In genomic region chr5:139457653-139458306, GRCh38 we compare ENCODE assay signal across 18 cellular contexts. TPM values are rescaled to one million over a fixed set of nuclear protein-coding genes. Genes with fewer than 3 reads are reported as not detected.
DNase-seq lines count a peak whose midpoint lies in the region; FAIRE-seq and TF ChIP-seq lines count a peak whose summit lies in the region.
"Had no signal": no experiment of that assay in that cellular context is flagged by ENCODE, and none has a peak within 500 bp of the region (broad histone marks: within the 10 kb centered on the region; RNA-seq: fewer than 3 reads in every experiment).

No MANE protein-coding gene starts in this region.

- H2AK5ac ChIP-seq in H1 (ENCODE audit: low read depth, low read length) = no peak overlapping the region

- H2BK12ac ChIP-seq in H1 (ENCODE audit: low read depth, low read length) = peak overlapping the region; percentile 62; the same call in 1 of the 2 replicates

- H3K9ac ChIP-seq in MM.1S (ENCODE audit: low read length) (no peak overlapping the region), H1 (replicated peaks in 1 of 4; ENCODE audit: extremely low read depth in 1 of 4, low read depth in 3 of 4, low read length in 3 of 4) (no peak overlapping the region)

- H4K20me1 ChIP-seq in MM.1S (ENCODE audit: insufficient read depth, low read length) (no peaks in the 10 kb centered on the region), H1 (replicated peaks in 1 of 2; ENCODE audit: control insufficient read depth in 1 of 2, insufficient read depth in 2 of 2, low read length in 2 of 2) (peaks cover 0 to 8% of the 10 kb centered on the region in 2 experiments)

- no peaks in the 10 kb centered on the region; the same call in none of the 2 replicates for H3K79me1 ChIP-seq in H1 (ENCODE audit: low read depth, low read length)

- no peak overlapping the region for H3K18ac ChIP-seq in H1 (ENCODE audit: extremely low read depth, low read length)

- no peak for FAIRE-seq in H1 (lab: Jason Lieb, UNC)

- peaks cover 65% of the 10 kb centered on the region for H3K4me1 ChIP-seq in CD4-positive, alpha-beta memory T cell (ENCODE audit: insufficient read depth, low read length)
- H3K4me1 ChIP-seq in MM.1S (ENCODE audit: low read length) (no peaks in the 10 kb centered on the region), H1 (replicated peaks in 1 of 4; ENCODE audit: control insufficient read depth in 3 of 4, insufficient read depth in 4 of 4, low read length in 3 of 4) (peaks cover 5 to 13% (median 11%) of the 10 kb centered on the region in 4 experiments; a peak in 6 of 7 replicates)
- H3K4me1 ChIP-seq: BE2C had no signal

- TF ChIP-seq POLR2A in H1 (IDR thresholded peaks at IDR 0.05; ENCODE audit: control extremely low read depth in 1 of 2, low read depth in 2 of 2, low read length in 2 of 2) = no peak

- H3K27ac ChIP-seq in CD4-positive, alpha-beta memory T cell (ENCODE audit: low read depth, low read length) = peak overlapping the region; percentile 26
- H3K27ac ChIP-seq in MM.1S (ENCODE audit: low read length) = no peak overlapping the region
- no peak overlapping the region for H3K27ac ChIP-seq in H1 (ENCODE audit: low read depth, low read length)
- H3K27ac ChIP-seq: esophagus muscularis mucosa had no signal

- H3K4me3 ChIP-seq in CD4-positive, alpha-beta memory T cell (ENCODE audit: low read length in 2 of 2) = no peak overlapping the region
- H3K4me3 ChIP-seq in MM.1S (ENCODE audit: low read length) (no peak overlapping the region), H1 (ENCODE audit: extremely low read depth in 1 of 4, insufficient read depth in 2 of 4, low read depth in 3 of 4, low read length in 4 of 4) (no peak overlapping the region)
- H3K4me3 ChIP-seq: esophagus muscularis mucosa, left lung had no signal

- H2BK15ac ChIP-seq in H1 (ENCODE audit: low read length) = 0 out of 2 replicates have a peak overlapping the region, but pooled peaks have one; percentile 12

- peak overlapping the region; percentile 78 to 98 (median 94) for H3K27ac Mint-ChIP-seq in CD4-positive, alpha-beta memory T cell
- no peak overlapping the region for H3K27ac Mint-ChIP-seq in glutamatergic neuron (ENCODE audit: unreplicated experiment)
- H3K27ac Mint-ChIP-seq in Calu3 (ENCODE audit: unreplicated experiment) = no peak overlapping the region

- H3K4me2 ChIP-seq in MM.1S (ENCODE audit: low read depth, low read length) (no peak overlapping the region), H1 (ENCODE audit: insufficient read depth in 1 of 2, low read depth in 2 of 2, low read length in 2 of 2) (no peak overlapping the region)

- no peak overlapping the region for H4K5ac ChIP-seq in H1 (ENCODE audit: insufficient read length, low read depth, low read length)

- BruUV-seq in Calu3 (replicated peaks; lab: Mats Ljungman, UMichigan) = no TSS peak

- no peak overlapping the region for H3K4ac ChIP-seq in H1 (replicated peaks; ENCODE audit: insufficient read length, low read depth, low read length)

- TF ChIP-seq EP300 in H1 (IDR thresholded peaks at IDR 0.05; ENCODE audit: borderline replicate concordance in 1 of 2, low read depth in 2 of 2, low read length in 2 of 2) = no peak

- peaks cover 42 to 71% (median 57%) of the 10 kb centered on the region in 4 donors for H3K4me1 Mint-ChIP-seq in CD4-positive, alpha-beta memory T cell
- H3K4me1 Mint-ChIP-seq in glutamatergic neuron (ENCODE audit: low read depth, unreplicated experiment) (no peaks in the 10 kb centered on the region), Calu3 (ENCODE audit: low read depth, unreplicated experiment) (peaks cover 12% of the 10 kb centered on the region)

- H3K36me3 ChIP-seq in CD4-positive, alpha-beta memory T cell (ENCODE audit: insufficient read depth, low read length) = no peaks in the 10 kb centered on the region
- H3K36me3 ChIP-seq in MM.1S (replicated peaks; ENCODE audit: insufficient read depth, low read length) (no peaks in the 10 kb centered on the region), H1 (ENCODE audit: control insufficient read depth in 2 of 4, insufficient read depth in 4 of 4, low read length in 3 of 4) (no peaks in the 10 kb centered on the region)
- H3K36me3 ChIP-seq: BE2C, left lung had no signal

- no peak overlapping the region for H2BK20ac ChIP-seq in H1 (ENCODE audit: low read length)

- WGBS in H1 (ENCODE audit: extremely low coverage in 1 of 2, insufficient coverage in 1 of 2, insufficient read length in 1 of 2, insufficient replicate concordance in 2 of 2, low coverage in 1 of 2, low lambda C conversion rate in 2 of 2, missing lambda C conversion rate in 1 of 2), 2 experiments = 82% methylated on average over 5 of the region's 5 CpGs; no CpG with 5 or more reads in 1 of the 2 experiments

- peaks cover 10% of the 10 kb centered on the region; the same call in 1 of the 2 replicates for H3K23me2 ChIP-seq in H1 (ENCODE audit: low read depth, low read length)

- intact Hi-C loops in CD4-positive, alpha-beta memory T cell (cut with micrococcal nuclease) = loop anchor here (1.0 kb wide), 5 partner anchors 13 to 56 kb away; partner anchors contain the start of genes DNAJC18 and STING1
- intact Hi-C loops in Calu3 (cut with micrococcal nuclease; ENCODE audit: unreplicated experiment) = no loop called here

- TF ChIP-seq CTCF in GM13976 (IDR thresholded peaks at IDR 0.05; ENCODE audit: borderline replicate concordance, control extremely low read depth, extremely low read depth, insufficient read depth, missing control alignments) = no peak
- TF ChIP-seq CTCF in MM.1S (IDR thresholded peaks at IDR 0.05; ENCODE audit: low read length) = no peak
- no peak for TF ChIP-seq CTCF in H1 (IDR thresholded peaks at IDR 0.05; ENCODE audit: control extremely low read depth in 1 of 3, insufficient read depth in 1 of 3, low read depth in 1 of 3, low read length in 3 of 3)
- TF ChIP-seq CTCF in glutamatergic neuron (IDR thresholded peaks at IDR 0.05; ENCODE audit: partially characterized antibody, unreplicated experiment) = no peak
- no peak for TF ChIP-seq CTCF in Calu3 (IDR thresholded peaks at IDR 0.05; ENCODE audit: unreplicated experiment)

- H3K14ac ChIP-seq in H1 (ENCODE audit: insufficient read length) = no peak overlapping the region

- H4K8ac ChIP-seq in H1 (ENCODE audit: extremely low read depth, insufficient read depth, low read length) = 0 out of 2 replicates have a peak overlapping the region, but pooled peaks have one; percentile 45

- H3K56ac ChIP-seq in H1 (replicated peaks; ENCODE audit: insufficient read length, low read depth, low read length) = no peak overlapping the region

- no peak overlapping the region for H3K23ac ChIP-seq in H1 (ENCODE audit: insufficient read length)

- H3K27me3 ChIP-seq in CD4-positive, alpha-beta memory T cell (ENCODE audit: insufficient read depth, low read length) = no peaks in the 10 kb centered on the region
- H3K27me3 ChIP-seq in MM.1S (replicated peaks; ENCODE audit: insufficient read depth, low read length) = no peaks in the 10 kb centered on the region
- no peaks in the 10 kb centered on the region for H3K27me3 ChIP-seq in H1 (replicated peaks in 1 of 4; ENCODE audit: control insufficient read depth in 3 of 4, extremely low read depth in 1 of 4, insufficient read depth in 3 of 4, low read length in 3 of 4)
- H3K27me3 ChIP-seq: BE2C, esophagus muscularis mucosa, left lung had no signal

- DNase-seq in CD4-positive, alpha-beta memory T cell = peak in 1 of 5 donors; percentile 58
- DNase-seq in GM13976 (ENCODE audit: low spot score) = peak; percentile 69
- peak; percentile 11 for DNase-seq in MM.1S
- DNase-seq in H1 (ENCODE audit: low read depth in 1 of 2, low spot score in 2 of 2) = no peak
- DNase-seq in NCI-H2171 (lab: John Stamatoyannopoulos, UW) = no peak
- no peak for DNase-seq in glutamatergic neuron
- no peak for DNase-seq in SW480 (ENCODE audit: low spot score)
- DNase-seq in Calu3 = no peak
- DNase-seq: BE2C; hippocampal formation; left lung; naive B cell; NCI-H1092; NCI-H446; retina; stimulated activated CD4-positive, alpha-beta T cell treated with anti-CD3 and anti-CD28 coated beads, Interleukin-4, amount 100 ng/mL, for 4 hours; stimulated activated naive CD4-positive, alpha-beta T cell treated with Interleukin-2 at 50 U/mL for 16 hours had no signal

- H4K91ac ChIP-seq in H1 (replicated peaks; ENCODE audit: insufficient read length, low read length) = no peak overlapping the region

- H3K79me2 ChIP-seq in MM.1S (ENCODE audit: low read length) (no peaks in the 10 kb centered on the region), H1 (ENCODE audit: control insufficient read depth in 1 of 2, insufficient read depth in 2 of 2, low read length in 2 of 2) (no peaks in the 10 kb centered on the region)

- POLR2A ChIA-PET in CD4-positive, alpha-beta memory T cell (lab: Charles Lee; ENCODE audit: partially characterized antibody) = interaction anchor here (0.5 to 10.1 kb wide), 11 partner anchors 10 to 182 kb away, joined by 3 to 171 read pairs (median 7); partner anchors contain the start of genes DNAJC18, SMIM33 and STING1
- POLR2A ChIA-PET in H1 (lab: Charles Lee; ENCODE audit: partially characterized antibody) = interaction anchor here (0.6 to 1.3 kb wide), 4 partner anchors 10 to 308 kb away, joined by 3 to 4 read pairs (median 3); no protein-coding TSS in a partner anchor

- H2BK120ac ChIP-seq in H1 (replicated peaks; ENCODE audit: low read depth, low read length) = no peak overlapping the region

- in situ Hi-C loops in GM13976 (cut with MboI; ENCODE audit: low sequenced_read_pairs, unreplicated experiment) = no loop called here

- no peak overlapping the region for H2BK5ac ChIP-seq in H1 (ENCODE audit: low read depth, low read length)

- H3F3A ChIP-seq in MM.1S (ENCODE audit: insufficient read depth, low read length) = no peaks in the 10 kb centered on the region

- TF ChIP-seq RAD21 in H1 (IDR thresholded peaks at IDR 0.05 in 1 of 2, conservative IDR thresholded peaks at IDR 0.05 in 1 of 2; ENCODE audit: low read depth in 2 of 2, low read length in 2 of 2) = no peak

- H2AFZ ChIP-seq in MM.1S (ENCODE audit: low read length) = no peak overlapping the region
- H2AFZ ChIP-seq in H1 (ENCODE audit: low read length) = no peak overlapping the region

- H3K27me3 Mint-ChIP-seq in CD4-positive, alpha-beta memory T cell = no peaks in the 10 kb centered on the region
- H3K27me3 Mint-ChIP-seq in glutamatergic neuron (ENCODE audit: unreplicated experiment) (peaks cover 1% of the 10 kb centered on the region), Calu3 (ENCODE audit: unreplicated experiment) (no peaks in the 10 kb centered on the region)
- H3K27me3 Mint-ChIP-seq: naive B cell had no signal

- no peaks in the 10 kb centered on the region for H3K9me3 ChIP-seq in CD4-positive, alpha-beta memory T cell (ENCODE audit: control insufficient read depth in 1 of 2, low read length in 2 of 2)
- H3K9me3 ChIP-seq in MM.1S (replicated peaks; ENCODE audit: insufficient read depth, low read length) (no peaks in the 10 kb centered on the region), H1 (ENCODE audit: insufficient read depth in 2 of 2, low read depth in 1 of 2, low read length in 1 of 2) (no peaks in the 10 kb centered on the region)
- H3K9me3 ChIP-seq: BE2C, esophagus muscularis mucosa, left lung had no signal

- no peaks in the 10 kb centered on the region for H3K9me2 ChIP-seq in MM.1S (replicated peaks; ENCODE audit: insufficient read depth, low read length)

- no peaks in the 10 kb centered on the region for H3K36me3 Mint-ChIP-seq in CD4-positive, alpha-beta memory T cell
- H3K36me3 Mint-ChIP-seq in glutamatergic neuron (ENCODE audit: unreplicated experiment) = peaks cover 4% of the 10 kb centered on the region
- no peaks in the 10 kb centered on the region for H3K36me3 Mint-ChIP-seq in Calu3 (ENCODE audit: insufficient read depth, unreplicated experiment)
- H3K36me3 Mint-ChIP-seq: naive B cell had no signal

- H3K4me3 Mint-ChIP-seq in CD4-positive, alpha-beta memory T cell = peak overlapping the region in 3 of 8 donors; percentile 47 to 52 (median 50)
- H3K4me3 Mint-ChIP-seq in glutamatergic neuron (ENCODE audit: unreplicated experiment) (no peak overlapping the region), Calu3 (ENCODE audit: low read depth, unreplicated experiment) (no peak overlapping the region)
- H3K4me3 Mint-ChIP-seq: naive B cell had no signal

- peaks cover 0 to 2% (median 0%) of the 10 kb centered on the region in 8 donors for H3K9me3 Mint-ChIP-seq in CD4-positive, alpha-beta memory T cell
- H3K9me3 Mint-ChIP-seq in glutamatergic neuron (ENCODE audit: unreplicated experiment) (no peaks in the 10 kb centered on the region), Calu3 (ENCODE audit: low read depth, unreplicated experiment) (no peaks in the 10 kb centered on the region)
- H3K9me3 Mint-ChIP-seq: naive B cell had no signal

- CTCF ChIA-PET in CD4-positive, alpha-beta memory T cell (lab: Charles Lee; ENCODE audit: partially characterized antibody) = interaction anchor here (0.6 to 3.6 kb wide), 13 partner anchors 10 to 348 kb away, joined by 3 to 32 read pairs (median 4); partner anchors contain the start of genes DNAJC18 and STING1
- CTCF ChIA-PET in H1 (lab: Charles Lee; ENCODE audit: partially characterized antibody) = interaction anchor here (0.7 to 3.0 kb wide), 7 partner anchors 10 to 176 kb away, joined by 3 to 12 read pairs (median 3); no protein-coding TSS in a partner anchor
- CTCF ChIA-PET in Calu3 (lab: Charles Lee) = interaction anchor here (0.6 to 0.7 kb wide), 3 partner anchors 40 to 874 kb away, joined by 4 to 5 read pairs (median 4); no protein-coding TSS in a partner anchor

RNA-seq across cellular contexts. Expression of gene ECSCR, which starts 4.8 kb away (rescaled TPM):
- total RNA-seq in CD4-positive, alpha-beta memory T cell = under 1 TPM; 0.32 to 0.33 TPM
- polyA plus RNA-seq in CD4-positive, alpha-beta memory T cell = not detected
- total RNA-seq in H1 (2021; fragmentation: NEBNext Ultra II Directional; extraction: Animal tissue kit (Norgen Biotek cat#: 25700)) = 2.7 and 3.3 TPM in 2 replicates
- polyA plus RNA-seq in H1 (2011; rRNA removed) = 4.9 and 7.2 TPM in 2 replicates
- 5.4 TPM for polyA plus RNA-seq in H1 (2011; cell fraction: cytosol; rRNA removed)
- polyA plus RNA-seq in H1 (2011; cell fraction: nucleus; rRNA removed) = 4.4 TPM
- polyA plus RNA-seq in H1 (2012, experiment 1 of 2) = 2.8 to 4.2 TPM (median 3.6 TPM) in 4 replicates
- polyA plus RNA-seq in H1 (2012, experiment 2 of 2) = 2.7 TPM
- polyA plus RNA-seq in H1 (2013, experiment 1 of 2) = 4.8 TPM
- polyA plus RNA-seq in H1 (2013, experiment 2 of 2) = 4.9 TPM
- 3.3 and 3.6 TPM in 2 replicates for polyA minus RNA-seq in H1 (2011; rRNA and poly(A)+ RNA removed)
- not detected for polyA minus RNA-seq in H1 (2011; cell fraction: cytosol; rRNA and poly(A)+ RNA removed)
- polyA minus RNA-seq in H1 (2011; cell fraction: nucleus; rRNA and poly(A)+ RNA removed) = 1.7 TPM
- total RNA-seq in glutamatergic neuron (ENCODE audit: unreplicated experiment) = not detected
- not detected in 2 replicates for total RNA-seq in Calu3 (2022)

RNA-seq across cellular contexts. Expression of gene SMIM33, which starts 13.0 kb away (rescaled TPM):
- total RNA-seq in CD4-positive, alpha-beta memory T cell = 1 to 10 TPM; 1.1 to 1.2 TPM
- polyA plus RNA-seq in CD4-positive, alpha-beta memory T cell = under 1 TPM; 0.31 to 0.94 TPM
- total RNA-seq in H1 (2021; fragmentation: NEBNext Ultra II Directional; extraction: Animal tissue kit (Norgen Biotek cat#: 25700)) = not detected in 2 replicates
- not detected in 2 replicates for polyA plus RNA-seq in H1 (2011; rRNA removed)
- not detected for polyA plus RNA-seq in H1 (2011; cell fraction: cytosol; rRNA removed)
- not detected for polyA plus RNA-seq in H1 (2011; cell fraction: nucleus; rRNA removed)
- not detected in 4 replicates for polyA plus RNA-seq in H1 (2012, experiment 1 of 2)
- not detected for polyA plus RNA-seq in H1 (2012, experiment 2 of 2)
- polyA plus RNA-seq in H1 (2013, experiment 1 of 2) = not detected
- not detected for polyA plus RNA-seq in H1 (2013, experiment 2 of 2)
- polyA minus RNA-seq in H1 (2011; rRNA and poly(A)+ RNA removed) = 0.05 TPM in 1 of 2 replicates, not detected in the other
- polyA minus RNA-seq in H1 (2011; cell fraction: cytosol; rRNA and poly(A)+ RNA removed) = not detected
- not detected for polyA minus RNA-seq in H1 (2011; cell fraction: nucleus; rRNA and poly(A)+ RNA removed)
- total RNA-seq in glutamatergic neuron (ENCODE audit: unreplicated experiment) (not detected), Calu3 (2022) (not detected in 2 replicates)
- total RNA-seq: esophagus muscularis mucosa, left lung had no signal

RNA-seq across cellular contexts. Expression of gene DNAJC18, which starts 18.5 kb away (rescaled TPM):
- 1 to 10 TPM; 6.2 to 7.3 TPM for total RNA-seq in CD4-positive, alpha-beta memory T cell
- polyA plus RNA-seq in CD4-positive, alpha-beta memory T cell = 1 to 10 TPM; 1.8 to 6.5 TPM
- total RNA-seq in H1 (2021; fragmentation: NEBNext Ultra II Directional; extraction: Animal tissue kit (Norgen Biotek cat#: 25700)) = 22.0 and 29.2 TPM in 2 replicates
- polyA plus RNA-seq in H1 (2011; rRNA removed) = 3.8 and 7.8 TPM in 2 replicates
- polyA plus RNA-seq in H1 (2011; cell fraction: cytosol; rRNA removed) = 6.7 TPM
- polyA plus RNA-seq in H1 (2011; cell fraction: nucleus; rRNA removed) = 2.7 TPM
- polyA plus RNA-seq in H1 (2012, experiment 1 of 2) = 11.0 to 14.3 TPM (median 13.8 TPM) in 4 replicates
- 3.2 TPM for polyA plus RNA-seq in H1 (2012, experiment 2 of 2)
- 15.0 TPM for polyA plus RNA-seq in H1 (2013, experiment 1 of 2)
- 19.1 TPM for polyA plus RNA-seq in H1 (2013, experiment 2 of 2)
- 8.4 and 10.7 TPM in 2 replicates for polyA minus RNA-seq in H1 (2011; rRNA and poly(A)+ RNA removed)
- polyA minus RNA-seq in H1 (2011; cell fraction: cytosol; rRNA and poly(A)+ RNA removed) = 11.4 TPM
- polyA minus RNA-seq in H1 (2011; cell fraction: nucleus; rRNA and poly(A)+ RNA removed) = 4.1 TPM
- 55.9 TPM for total RNA-seq in glutamatergic neuron (ENCODE audit: unreplicated experiment)
- total RNA-seq in Calu3 (2022) = 6.7 and 9.8 TPM in 2 replicates

RNA-seq across cellular contexts. Expression of gene STING1, which starts 24.8 kb away (rescaled TPM):
- total RNA-seq in CD4-positive, alpha-beta memory T cell = 100 to 1,000 TPM; 141 to 144 TPM
- polyA plus RNA-seq in CD4-positive, alpha-beta memory T cell = 100 to 1,000 TPM; 124 to 176 TPM
- total RNA-seq in H1 (2021; fragmentation: NEBNext Ultra II Directional; extraction: Animal tissue kit (Norgen Biotek cat#: 25700)) = 0.26 and 0.42 TPM in 2 replicates
- polyA plus RNA-seq in H1 (2011; rRNA removed) = 0.47 and 1.2 TPM in 2 replicates
- 0.74 TPM for polyA plus RNA-seq in H1 (2011; cell fraction: cytosol; rRNA removed)
- polyA plus RNA-seq in H1 (2011; cell fraction: nucleus; rRNA removed) = 1.5 TPM
- polyA plus RNA-seq in H1 (2012, experiment 1 of 2) = 0.35 to 0.66 TPM (median 0.62 TPM) in 4 replicates
- polyA plus RNA-seq in H1 (2012, experiment 2 of 2) = 0.12 TPM
- polyA plus RNA-seq in H1 (2013, experiment 1 of 2) = 0.24 TPM
- 0.29 TPM for polyA plus RNA-seq in H1 (2013, experiment 2 of 2)
- polyA minus RNA-seq in H1 (2011; rRNA and poly(A)+ RNA removed) = 0.38 and 0.90 TPM in 2 replicates
- polyA minus RNA-seq in H1 (2011; cell fraction: cytosol; rRNA and poly(A)+ RNA removed) = not detected
- polyA minus RNA-seq in H1 (2011; cell fraction: nucleus; rRNA and poly(A)+ RNA removed) = 0.90 TPM
- total RNA-seq in glutamatergic neuron (ENCODE audit: unreplicated experiment) = not detected
- total RNA-seq in Calu3 (2022) = 34.1 and 79.6 TPM in 2 replicates

RNA-seq across cellular contexts. Expression of gene SPATA24, which starts 53.9 kb away (rescaled TPM):
- 1 to 10 TPM; 5.6 to 7.5 TPM for total RNA-seq in CD4-positive, alpha-beta memory T cell
- 1 to 10 TPM; 4.2 to 5.6 TPM for polyA plus RNA-seq in CD4-positive, alpha-beta memory T cell
- 9.4 and 11.6 TPM in 2 replicates for total RNA-seq in H1 (2021; fragmentation: NEBNext Ultra II Directional; extraction: Animal tissue kit (Norgen Biotek cat#: 25700))
- polyA plus RNA-seq in H1 (2011; rRNA removed) = 4.4 and 5.8 TPM in 2 replicates
- polyA plus RNA-seq in H1 (2011; cell fraction: cytosol; rRNA removed) = 12.5 TPM
- polyA plus RNA-seq in H1 (2011; cell fraction: nucleus; rRNA removed) = 5.7 TPM
- polyA plus RNA-seq in H1 (2012, experiment 1 of 2) = 17.4 to 22.5 TPM (median 18.6 TPM) in 4 replicates
- polyA plus RNA-seq in H1 (2012, experiment 2 of 2) = 20.0 TPM
- 12.3 TPM for polyA plus RNA-seq in H1 (2013, experiment 1 of 2)
- 12.3 TPM for polyA plus RNA-seq in H1 (2013, experiment 2 of 2)
- polyA minus RNA-seq in H1 (2011; rRNA and poly(A)+ RNA removed) = 5.5 and 6.6 TPM in 2 replicates
- polyA minus RNA-seq in H1 (2011; cell fraction: cytosol; rRNA and poly(A)+ RNA removed) = 8.6 TPM
- polyA minus RNA-seq in H1 (2011; cell fraction: nucleus; rRNA and poly(A)+ RNA removed) = 7.0 TPM
- total RNA-seq in glutamatergic neuron (ENCODE audit: unreplicated experiment) = 6.2 TPM
- total RNA-seq in Calu3 (2022) = 5.1 and 6.8 TPM in 2 replicates

Comparison
In these comparisons a context has a peak if more than half of its experiments do, and no peak if none do; other contexts are left out.
1. DNase-seq: peak in GM13976 (single experiment) and MM.1S (single experiment); none in H1 (0 of 2), NCI-H2171 (single experiment), glutamatergic neuron (single experiment), SW480 (single experiment) and Calu3 (single experiment).
2. H3K27ac Mint-ChIP-seq: peak in CD4-positive, alpha-beta memory T cell (7 of 7); none in glutamatergic neuron (single experiment) and Calu3 (single experiment).